17 cellular contexts compared by ENCODE assay signal in genomic region chr3:141083226-141083625, GRCh38. TPM values are rescaled to one million over a fixed set of nuclear protein-coding genes. Genes with fewer than 3 reads are reported as not detected.
DNase-seq lines count a peak whose midpoint lies in the region; ATAC-seq and TF ChIP-seq lines count a peak whose summit lies in the region.
"Had no signal": no experiment of that assay in that cellular context is flagged by ENCODE, and none has a peak within 500 bp of the region (broad histone marks: within the 10 kb centered on the region; RNA-seq: fewer than 3 reads in every experiment).

No MANE protein-coding gene starts in this region.

- H3K9me3 ChIP-seq in cardiac muscle cell (ENCODE audit: low read depth) (no peaks in the 10 kb centered on the region), right atrium auricular region (no peaks in the 10 kb centered on the region), tibial artery (no peaks in the 10 kb centered on the region)
- H3K9me3 ChIP-seq: Peyer's patch had no signal

- H3K36me3 Mint-ChIP-seq in glutamatergic neuron (ENCODE audit: unreplicated experiment) (no peaks in the 10 kb centered on the region), neural crest cell (ENCODE audit: low read depth) (no peaks in the 10 kb centered on the region)
- H3K36me3 Mint-ChIP-seq: IgD-negative memory B cell had no signal

- H3K9me3 Mint-ChIP-seq in glutamatergic neuron (ENCODE audit: unreplicated experiment), result peaks cover 20% of the 10 kb centered on the region
- H3K9me3 Mint-ChIP-seq in neural crest cell, result no peaks in the 10 kb centered on the region
- H3K9me3 Mint-ChIP-seq: IgD-negative memory B cell had no signal

- H3K27me3 ChIP-seq in cardiac muscle cell (no peaks in the 10 kb centered on the region), right atrium auricular region (no peaks in the 10 kb centered on the region), tibial artery (no peaks in the 10 kb centered on the region)
- H3K27me3 ChIP-seq: Peyer's patch had no signal

- H3K4me3 ChIP-seq in cardiac muscle cell (no peak overlapping the region), right atrium auricular region (no peak overlapping the region), tibial artery (no peak overlapping the region)
- H3K4me3 ChIP-seq: Peyer's patch had no signal

- DNase-seq in cardiac muscle cell (ENCODE audit: low read depth in 1 of 2, low spot score in 1 of 2) (no peak), right atrium auricular region (ENCODE audit: low spot score) (no peak), glutamatergic neuron (no peak), neural crest cell (ENCODE audit: low read depth, low spot score) (no peak), tibial artery (no peak), Kasumi-1 (lab: John Stamatoyannopoulos, UW) (no peak), RKO (ENCODE audit: low spot score) (no peak)
- DNase-seq: DMS153, NCI-H1417, NCI-H1930, NCI-H2171, NCI-H774, Peyer's patch had no signal

- peaks cover 84% of the 10 kb centered on the region for H3K4me1 ChIP-seq in cardiac muscle cell (ENCODE audit: low read depth)
- peaks cover 0 to 51% of the 10 kb centered on the region in 2 donors for H3K4me1 ChIP-seq in right atrium auricular region
- peaks cover 0 to 50% (median 30%) of the 10 kb centered on the region in 4 donors for H3K4me1 ChIP-seq in tibial artery
- H3K4me1 ChIP-seq: Peyer's patch had no signal

- ATAC-seq in HG03354 (IDR thresholded peaks at IDR 0.05; ENCODE audit: poor library complexity, severe bottlenecking, unreplicated experiment), result no peak

- peak overlapping the region; percentile 95 for H3K27ac ChIP-seq in cardiac muscle cell
- peak overlapping the region in 1 of 2 donors; percentile 33 for H3K27ac ChIP-seq in right atrium auricular region
- peak overlapping the region; percentile 38 to 49 for H3K27ac ChIP-seq in tibial artery
- H3K27ac ChIP-seq: 22Rv1, Peyer's patch had no signal

- H3K27ac Mint-ChIP-seq in glutamatergic neuron (ENCODE audit: unreplicated experiment), result peak overlapping the region; percentile 90
- H3K27ac Mint-ChIP-seq in neural crest cell (ENCODE audit: unreplicated experiment), result peak overlapping the region; percentile 79
- H3K27ac Mint-ChIP-seq: IgD-negative memory B cell had no signal

- TF ChIP-seq CTCF in cardiac muscle cell (IDR thresholded peaks at IDR 0.05; ENCODE audit: low read depth, low read length) (no peak), right atrium auricular region (IDR thresholded peaks at IDR 0.05) (no peak), glutamatergic neuron (IDR thresholded peaks at IDR 0.05; ENCODE audit: partially characterized antibody, unreplicated experiment) (no peak), neural crest cell (conservative IDR thresholded peaks at IDR 0.05) (no peak), tibial artery (IDR thresholded peaks at IDR 0.05) (no peak)

- peaks cover 80% of the 10 kb centered on the region for H3K4me1 Mint-ChIP-seq in glutamatergic neuron (ENCODE audit: low read depth, unreplicated experiment)
- peaks cover 94% of the 10 kb centered on the region for H3K4me1 Mint-ChIP-seq in neural crest cell
- H3K4me1 Mint-ChIP-seq: IgD-negative memory B cell had no signal

- H3K27me3 Mint-ChIP-seq in glutamatergic neuron (ENCODE audit: unreplicated experiment), result peaks cover 17% of the 10 kb centered on the region
- H3K27me3 Mint-ChIP-seq in neural crest cell (ENCODE audit: low read depth), result no peaks in the 10 kb centered on the region

- no peak overlapping the region for H3K4me3 Mint-ChIP-seq in glutamatergic neuron (ENCODE audit: unreplicated experiment)
- H3K4me3 Mint-ChIP-seq in neural crest cell, result peak overlapping the region; percentile 63
- H3K4me3 Mint-ChIP-seq: IgD-negative memory B cell had no signal

- H3K36me3 ChIP-seq in cardiac muscle cell, result no peaks in the 10 kb centered on the region
- no peaks in the 10 kb centered on the region for H3K36me3 ChIP-seq in right atrium auricular region
- H3K36me3 ChIP-seq in tibial artery, result no peaks in the 10 kb centered on the region
- H3K36me3 ChIP-seq: Peyer's patch had no signal

- intact Hi-C loops in tibial artery (cut with DNase I; ENCODE audit: low total_unique reads), result no loop called here

RNA-seq across cellular contexts. Expression of gene SPSB4, which starts 32.1 kb away (rescaled TPM):
- 66.4 and 82.2 TPM in 2 replicates for total RNA-seq in cardiac muscle cell
- polyA plus RNA-seq in cardiac muscle cell, result 57.0 and 58.3 TPM in 2 replicates
- 1 to 10 TPM; 1.8 to 6.9 TPM for total RNA-seq in right atrium auricular region
- total RNA-seq in glutamatergic neuron (ENCODE audit: unreplicated experiment), result 98.4 TPM
- 33.2 and 35.1 TPM in 2 replicates for total RNA-seq in neural crest cell
- polyA plus RNA-seq: BJ, IgD-negative memory B cell had no signal
